Comparison of ENCODE assay signal across 19 cellular contexts in the genomic region with DNA sequence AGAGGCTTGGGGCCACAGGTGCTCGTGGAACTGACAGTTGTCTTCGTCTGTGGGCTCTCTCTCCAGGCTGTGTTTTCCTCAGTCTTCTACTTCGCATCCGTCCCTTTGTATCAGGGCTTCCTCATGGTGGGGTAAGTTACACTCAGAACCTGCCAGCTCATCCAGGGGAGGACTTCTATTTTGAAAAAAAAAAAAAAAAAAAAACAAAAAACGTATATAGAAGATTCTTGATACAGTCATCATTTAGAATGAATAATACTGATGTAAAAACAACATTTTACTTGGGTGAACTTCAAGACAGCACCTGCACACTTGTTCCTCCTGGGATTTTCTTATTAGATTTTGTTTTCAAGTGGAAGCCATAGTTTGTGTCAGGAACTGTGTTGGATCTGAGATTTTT.
"Had no signal": no experiment of that assay in that cellular context is flagged by ENCODE, and none has a peak within 500 bp of the region (broad histone marks: within the 10 kb centered on the region; RNA-seq: fewer than 3 reads in every experiment).

No MANE protein-coding gene starts in this region.

- H3K27ac ChIP-seq: colonic mucosa, esophagus muscularis mucosa, foreskin keratinocyte, psoas muscle, right lobe of liver, testis, tibial nerve, upper lobe of right lung, vagina had no signal

- H3K27me3 Mint-ChIP-seq: naive B cell; stimulated activated naive B cell treated with anti-CD40 and anti-IgM and Interleukin-4, amounts not matched to agents 10 μg/mL and 1 μg/mL and 100 μg/mL, for 72 hours; stimulated activated naive CD8-positive, alpha-beta T cell treated with anti-CD3 and anti-CD28 coated beads, Interleukin-15, amount 100 ng/mL, for 72 hours had no signal

- H3K9me3 Mint-ChIP-seq: naive B cell; nephron progenitor cell; stimulated activated naive B cell treated with anti-CD40 and anti-IgM and Interleukin-4, amounts not matched to agents 10 μg/mL and 1 μg/mL and 100 μg/mL, for 72 hours; stimulated activated naive CD8-positive, alpha-beta T cell treated with anti-CD3 and anti-CD28 coated beads, Interleukin-15, amount 100 ng/mL, for 72 hours had no signal

- H3K27me3 ChIP-seq: colonic mucosa, esophagus muscularis mucosa, foreskin keratinocyte, right lobe of liver, testis, tibial nerve, upper lobe of right lung, vagina had no signal

- H3K4me3 ChIP-seq: colonic mucosa, esophagus muscularis mucosa, psoas muscle, right lobe of liver, testis, tibial nerve, upper lobe of right lung, vagina had no signal

- H3K27ac Mint-ChIP-seq: naive B cell; nephron progenitor cell; stimulated activated naive B cell treated with anti-CD40 and anti-IgM and Interleukin-4, amounts not matched to agents 10 μg/mL and 1 μg/mL and 100 μg/mL, for 72 hours had no signal

- ATAC-seq: foreskin keratinocyte; psoas muscle; right lobe of liver; stimulated activated naive B cell treated with anti-CD40 and anti-IgM and Interleukin-4, amounts not matched to agents 10 μg/mL and 1 μg/mL and 100 μg/mL, for 72 hours; stimulated activated naive CD8-positive, alpha-beta T cell treated with anti-CD3 and anti-CD28 coated beads, Interleukin-15, amount 100 ng/mL, for 72 hours; upper lobe of right lung had no signal

- H3K4me1 ChIP-seq: colonic mucosa, esophagus muscularis mucosa, foreskin keratinocyte, psoas muscle, right lobe of liver, testis, tibial nerve, upper lobe of right lung, vagina had no signal

- H3K36me3 ChIP-seq: colonic mucosa had no signal

- DNase-seq: colonic mucosa; head of caudate nucleus; hippocampal formation; mesendoderm; naive B cell; nephron progenitor cell; psoas muscle; retina; right lobe of liver; stimulated activated CD4-positive, alpha-beta T cell treated with anti-CD3 and anti-CD28 coated beads, Interleukin-1b, Interleukin-23, amount 100 ng/mL, for 48 hours; stimulated activated CD4-positive, alpha-beta T cell treated with anti-CD3 and anti-CD28 coated beads, Interleukin-4, amount 100 ng/mL, for 24 hours; stimulated activated naive B cell treated with anti-CD40 and anti-IgM and Interleukin-4, amounts not matched to agents 10 μg/mL and 1 μg/mL and 100 μg/mL, for 72 hours; stimulated activated naive CD8-positive, alpha-beta T cell treated with anti-CD3 and anti-CD28 coated beads, Interleukin-15, amount 100 ng/mL, for 72 hours; testis; upper lobe of right lung had no signal

- H3K9me3 ChIP-seq: colonic mucosa, esophagus muscularis mucosa, psoas muscle, right lobe of liver, testis, tibial nerve, upper lobe of right lung, vagina had no signal

- H3K4me3 Mint-ChIP-seq: naive B cell; nephron progenitor cell; stimulated activated naive B cell treated with anti-CD40 and anti-IgM and Interleukin-4, amounts not matched to agents 10 μg/mL and 1 μg/mL and 100 μg/mL, for 72 hours; stimulated activated naive CD8-positive, alpha-beta T cell treated with anti-CD3 and anti-CD28 coated beads, Interleukin-15, amount 100 ng/mL, for 72 hours had no signal

- H3K4me1 Mint-ChIP-seq: stimulated activated naive B cell treated with anti-CD40 and anti-IgM and Interleukin-4, amounts not matched to agents 10 μg/mL and 1 μg/mL and 100 μg/mL, for 72 hours; stimulated activated naive CD8-positive, alpha-beta T cell treated with anti-CD3 and anti-CD28 coated beads, Interleukin-15, amount 100 ng/mL, for 72 hours had no signal
